In the genomic region with DNA sequence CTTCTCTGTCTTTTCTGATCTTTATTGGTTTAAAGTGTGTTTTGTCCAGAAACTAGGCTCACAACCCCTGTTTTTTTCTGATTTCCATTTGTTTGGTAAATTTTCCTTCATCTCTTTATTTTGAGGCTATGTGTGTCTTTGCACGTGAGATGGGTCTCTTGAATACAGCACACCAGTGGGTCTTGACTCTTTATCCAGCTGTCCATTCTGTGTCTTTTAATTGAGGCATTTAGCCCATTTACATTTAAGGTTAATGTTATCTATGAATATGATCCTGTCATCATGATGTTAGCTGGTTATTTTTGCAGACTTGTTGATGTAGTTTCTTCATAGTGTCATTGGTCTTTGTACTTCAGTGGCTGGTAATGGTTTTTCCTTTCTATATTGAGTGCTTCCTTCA, we compare ENCODE assay signal across 41 cellular contexts. TPM values are rescaled to one million over a fixed set of nuclear protein-coding genes. Genes with fewer than 3 reads are reported as not detected.
"Had no signal": no experiment of that assay in that cellular context is flagged by ENCODE, and none has a peak within 500 bp of the region (broad histone marks: within the 10 kb centered on the region; RNA-seq: fewer than 3 reads in every experiment).

No MANE protein-coding gene starts in this region.

- H3K27ac ChIP-seq: adrenal gland, ascending aorta, body of pancreas, brain microvascular endothelial cell, breast epithelium, cardiac muscle cell had no signal

- H3K27ac Mint-ChIP-seq: activated naive CD4-positive, alpha-beta T cell treated with anti-CD3 and anti-CD28 coated beads for 36 hours; activated naive CD4-positive, alpha-beta T cell treated with anti-CD3 and anti-CD28 coated beads, Interleukin-2, amount 10 ng/mL, durations not matched to agents 7 days and 5 days; activated naive CD4-positive, alpha-beta T cell treated with anti-CD3 and anti-CD28 coated beads, Interleukin-2, amount 50 U/mL, for 24 hours; activated naive CD4-positive, alpha-beta T cell treated with anti-CD3 and anti-CD28 coated beads, Interleukin-2, amount 50 U/mL, for 72 hours; activated naive CD8-positive, alpha-beta T cell; activated naive CD8-positive, alpha-beta T cell treated with anti-CD3 and anti-CD28 coated beads for 36 hours; activated naive CD8-positive, alpha-beta T cell treated with anti-CD3 and anti-CD28 coated beads, Interleukin-2, amount 10 ng/mL, durations not matched to agents 7 days and 5 days; activated naive CD8-positive, alpha-beta T cell treated with anti-CD3 and anti-CD28 coated beads, Interleukin-2, amount 50 U/mL, for 24 hours; activated T-cell treated with anti-CD3 and anti-CD28 coated beads, Interleukin-2, amount 50 U/mL, for 24 hours; activated T-cell treated with anti-CD3 and anti-CD28 coated beads, Interleukin-2, amount 50 U/mL, for 72 hours; activated T-helper 1 cell treated with anti-CD3 and anti-CD28 coated beads, Interleukin-12 subunit alpha, Interleukin-12 subunit beta, Interleukin-2, Interleukin-4 antibody, amounts not matched to agents 30 ng/mL and 10 ng/mL and 1 ng/mL, durations not matched to agents 14 hours and 24 hours and 36 hours; activated T-helper 17 cell treated with anti-CD3 and anti-CD28 coated beads, Interleukin-2, amount 50 U/mL, for 72 hours; activated T-helper 2 cell treated with anti-CD3 and anti-CD28 coated beads, Interferon-gamma antibody, Interleukin-2, Interleukin-4, amounts not matched to agents 10 μg/mL and 5 μg/mL and 100 μg/mL, durations not matched to agents 14 hours and 24 hours and 36 hours; brain had no signal

- H3K36me3 ChIP-seq: adrenal gland, ascending aorta, brain microvascular endothelial cell, breast epithelium, cardiac muscle cell had no signal

- H3K4me3 ChIP-seq: adrenal gland, ascending aorta, body of pancreas, breast epithelium, cardiac muscle cell had no signal

- DNase-seq: activated effector memory CD4-positive, alpha-beta T cell treated with anti-CD3 and anti-CD28 coated beads, Interleukin-2, amount 50 U/mL, for 16 hours; activated effector memory CD4-positive, alpha-beta T cell treated with Interleukin-2 at 50 U/mL for 16 hours; activated gamma-delta T cell; activated gamma-delta T cell treated with Interleukin-2 at 50 U/mL for 16 hours; activated naive CD4-positive, alpha-beta T cell; activated naive CD4-positive, alpha-beta T cell treated with anti-CD3 and anti-CD28 coated beads for 36 hours; activated naive CD4-positive, alpha-beta T cell treated with anti-CD3 and anti-CD28 coated beads, Interleukin-2, amount 10 ng/mL, durations not matched to agents 7 days and 5 days; activated naive CD4-positive, alpha-beta T cell treated with anti-CD3 and anti-CD28 coated beads, Interleukin-2, amount 50 U/mL, for 16 hours; activated naive CD4-positive, alpha-beta T cell treated with Interleukin-2 at 50 U/mL for 16 hours; activated naive CD8-positive, alpha-beta T cell treated with anti-CD3 and anti-CD28 coated beads for 36 hours; activated naive CD8-positive, alpha-beta T cell treated with anti-CD3 and anti-CD28 coated beads, Interleukin-2, amount 10 ng/mL, durations not matched to agents 7 days and 5 days; activated naive CD8-positive, alpha-beta T cell treated with anti-CD3 and anti-CD28 coated beads, Interleukin-2, amount 50 U/mL, for 24 hours; activated T-cell treated with anti-CD3 and anti-CD28 coated beads, Interleukin-2, amount 50 U/mL, for 24 hours; activated T-cell treated with anti-CD3 and anti-CD28 coated beads, Interleukin-2, amount 50 U/mL, for 4 hours; activated T-cell treated with anti-CD3 and anti-CD28 coated beads, Interleukin-2, amount 50 U/mL, for 48 hours; activated T-cell treated with anti-CD3 and anti-CD28 coated beads, Interleukin-2, amount 50 U/mL, for 72 hours; adrenal gland; amniotic stem cell; amygdala; anterior cingulate cortex; aorta; body of pancreas; brain microvascular endothelial cell; caudate nucleus; central memory CD4-positive, alpha-beta T cell; cerebellar nuclear complex had no signal

- FAIRE-seq: bronchial epithelial cell had no signal

- H3K4me1 Mint-ChIP-seq: activated naive CD4-positive, alpha-beta T cell treated with anti-CD3 and anti-CD28 coated beads, Interleukin-2, amount 10 ng/mL, durations not matched to agents 7 days and 5 days; activated naive CD4-positive, alpha-beta T cell treated with anti-CD3 and anti-CD28 coated beads, Interleukin-2, amount 50 U/mL, for 24 hours; activated naive CD8-positive, alpha-beta T cell treated with anti-CD3 and anti-CD28 coated beads for 36 hours; activated naive CD8-positive, alpha-beta T cell treated with anti-CD3 and anti-CD28 coated beads, Interleukin-2, amount 10 ng/mL, durations not matched to agents 7 days and 5 days; activated naive CD8-positive, alpha-beta T cell treated with anti-CD3 and anti-CD28 coated beads, Interleukin-2, amount 50 U/mL, for 24 hours; activated T-helper 17 cell treated with anti-CD3 and anti-CD28 coated beads, Interleukin-2, amount 50 U/mL, for 72 hours; brain had no signal

- H3K9me3 ChIP-seq: adrenal gland had no signal

- H3K4me3 Mint-ChIP-seq: activated naive CD4-positive, alpha-beta T cell treated with anti-CD3 and anti-CD28 coated beads for 36 hours; activated naive CD4-positive, alpha-beta T cell treated with anti-CD3 and anti-CD28 coated beads, Interleukin-2, amount 10 ng/mL, durations not matched to agents 7 days and 5 days; activated naive CD4-positive, alpha-beta T cell treated with anti-CD3 and anti-CD28 coated beads, Interleukin-2, amount 50 U/mL, for 24 hours; activated naive CD8-positive, alpha-beta T cell; activated naive CD8-positive, alpha-beta T cell treated with anti-CD3 and anti-CD28 coated beads for 36 hours; activated naive CD8-positive, alpha-beta T cell treated with anti-CD3 and anti-CD28 coated beads, Interleukin-2, amount 10 ng/mL, durations not matched to agents 7 days and 5 days; activated naive CD8-positive, alpha-beta T cell treated with anti-CD3 and anti-CD28 coated beads, Interleukin-2, amount 50 U/mL, for 24 hours; activated T-cell treated with anti-CD3 and anti-CD28 coated beads, Interleukin-2, amount 50 U/mL, for 24 hours; activated T-cell treated with anti-CD3 and anti-CD28 coated beads, Interleukin-2, amount 50 U/mL, for 4 hours; activated T-cell treated with anti-CD3 and anti-CD28 coated beads, Interleukin-2, amount 50 U/mL, for 72 hours; activated T-helper 1 cell treated with anti-CD3 and anti-CD28 coated beads, Interleukin-12 subunit alpha, Interleukin-12 subunit beta, Interleukin-2, Interleukin-4 antibody, amounts not matched to agents 30 ng/mL and 10 ng/mL and 1 ng/mL, durations not matched to agents 14 hours and 24 hours and 36 hours; activated T-helper 17 cell treated with anti-CD3 and anti-CD28 coated beads, Interleukin-2, amount 50 U/mL, for 72 hours; brain; central memory CD8-positive, alpha-beta T cell had no signal

- H3K4me1 ChIP-seq: adrenal gland, ascending aorta, body of pancreas, breast epithelium had no signal

- H3K36me3 Mint-ChIP-seq: activated naive CD4-positive, alpha-beta T cell treated with anti-CD3 and anti-CD28 coated beads, Interleukin-2, amount 10 ng/mL, durations not matched to agents 7 days and 5 days; activated naive CD8-positive, alpha-beta T cell treated with anti-CD3 and anti-CD28 coated beads for 36 hours; activated naive CD8-positive, alpha-beta T cell treated with anti-CD3 and anti-CD28 coated beads, Interleukin-2, amount 10 ng/mL, durations not matched to agents 7 days and 5 days; brain had no signal

- H3K27me3 Mint-ChIP-seq: activated naive CD4-positive, alpha-beta T cell treated with anti-CD3 and anti-CD28 coated beads, Interleukin-2, amount 10 ng/mL, durations not matched to agents 7 days and 5 days had no signal

- ATAC-seq: activated naive CD4-positive, alpha-beta T cell treated with anti-CD3 and anti-CD28 coated beads, Interleukin-2, amount 50 U/mL, for 72 hours; activated naive CD8-positive, alpha-beta T cell treated with anti-CD3 and anti-CD28 coated beads, Interleukin-2, amount 50 U/mL, for 24 hours; activated T-cell treated with anti-CD3 and anti-CD28 coated beads, Interleukin-2, amount 50 U/mL, for 4 hours; activated T-cell treated with anti-CD3 and anti-CD28 coated beads, Interleukin-2, amount 50 U/mL, for 72 hours; activated T-helper 17 cell treated with anti-CD3 and anti-CD28 coated beads, Interleukin-2, amount 50 U/mL, for 72 hours; body of pancreas had no signal

- H3K27me3 ChIP-seq: adrenal gland, ascending aorta, body of pancreas, brain microvascular endothelial cell, breast epithelium, cardiac muscle cell had no signal

RNA-seq across cellular contexts. Expression of gene TEX36, which starts 10.1 kb away (rescaled TPM):
- total RNA-seq: activated naive CD4-positive, alpha-beta T cell treated with anti-CD3 and anti-CD28 coated beads for 36 hours; activated naive CD4-positive, alpha-beta T cell treated with anti-CD3 and anti-CD28 coated beads, Interleukin-2, amount 50 U/mL, for 72 hours; activated naive CD8-positive, alpha-beta T cell treated with anti-CD3 and anti-CD28 coated beads for 36 hours; activated naive CD8-positive, alpha-beta T cell treated with anti-CD3 and anti-CD28 coated beads, Interleukin-2, amount 10 ng/mL, durations not matched to agents 7 days and 5 days; activated T-cell treated with anti-CD3 and anti-CD28 coated beads, Interleukin-2, amount 50 U/mL, for 4 hours; activated T-cell treated with anti-CD3 and anti-CD28 coated beads, Interleukin-2, amount 50 U/mL, for 72 hours; activated T-helper 1 cell treated with anti-CD3 and anti-CD28 coated beads, Interleukin-12 subunit alpha, Interleukin-12 subunit beta, Interleukin-2, Interleukin-4 antibody, amounts not matched to agents 30 ng/mL and 10 ng/mL and 1 ng/mL, durations not matched to agents 14 hours and 24 hours and 36 hours; activated T-helper 17 cell treated with anti-CD3 and anti-CD28 coated beads, Interleukin-2, amount 50 U/mL, for 72 hours; activated T-helper 2 cell treated with anti-CD3 and anti-CD28 coated beads, Interferon-gamma antibody, Interleukin-2, Interleukin-4, amounts not matched to agents 10 μg/mL and 5 μg/mL and 100 μg/mL, durations not matched to agents 14 hours and 24 hours and 36 hours; adrenal gland; aorta; ascending aorta; body of pancreas; breast epithelium; bronchial epithelial cell; cardiac muscle cell; cardiac septum; cerebellum; chondrocyte had no signal
